ENCODE assay signal across 9 cellular contexts in genomic region chr16:49366669-49367068, GRCh38. TPM values are rescaled to one million over a fixed set of nuclear protein-coding genes. Genes with fewer than 3 reads are reported as not detected.
DNase-seq lines count a peak whose midpoint lies in the region; ATAC-seq and TF ChIP-seq lines count a peak whose summit lies in the region.
"Had no signal": no experiment of that assay in that cellular context is flagged by ENCODE, and none has a peak within 500 bp of the region (broad histone marks: within the 10 kb centered on the region; RNA-seq: fewer than 3 reads in every experiment).

No MANE protein-coding gene starts in this region.

- H3K4me1 ChIP-seq in MM.1S (ENCODE audit: low read length) = peaks cover 22% of the 10 kb centered on the region
- H3K4me1 ChIP-seq: right atrium auricular region, SJSA1 had no signal

- no peak overlapping the region for H3K9ac ChIP-seq in MM.1S (ENCODE audit: low read length)

- H3K4me3 ChIP-seq in MM.1S (ENCODE audit: low read length) = 0 out of 2 replicates have a peak overlapping the region, but pooled peaks have one; percentile 9
- H3K4me3 ChIP-seq: right atrium auricular region, SJSA1 had no signal

- peak overlapping the region; percentile 33 to 61 for H3K4me3 Mint-ChIP-seq in stimulated activated naive B cell treated with anti-CD40 and anti-IgM and Interleukin-4, amounts not matched to agents 10 μg/mL and 1 μg/mL and 100 μg/mL, for 72 hours
- H3K4me3 Mint-ChIP-seq in activated CD4-positive, alpha-beta T cell treated with anti-CD3 and anti-CD28 coated beads, Interleukin-2, amount 10 ng/mL, durations not matched to agents 7 days and 5 days = no peak overlapping the region

- no peaks in the 10 kb centered on the region for H4K20me1 ChIP-seq in MM.1S (ENCODE audit: insufficient read depth, low read length)

- POLR2A ChIA-PET in activated CD4-positive, alpha-beta T cell treated with anti-CD3 and anti-CD28 coated beads, Interleukin-2, amount 10 ng/mL, durations not matched to agents 7 days and 5 days (lab: Charles Lee) = no interaction called here

- H3K27me3 ChIP-seq in MM.1S (replicated peaks; ENCODE audit: insufficient read depth, low read length) = no peaks in the 10 kb centered on the region
- H3K27me3 ChIP-seq: right atrium auricular region had no signal

- no peak overlapping the region for H2AFZ ChIP-seq in MM.1S (ENCODE audit: low read length)

- no peaks in the 10 kb centered on the region for H3K36me3 ChIP-seq in MM.1S (replicated peaks; ENCODE audit: insufficient read depth, low read length)
- H3K36me3 ChIP-seq: right atrium auricular region, SJSA1 had no signal

- no peaks in the 10 kb centered on the region for H3K9me2 ChIP-seq in MM.1S (replicated peaks; ENCODE audit: insufficient read depth, low read length)

- peaks cover 9 to 14% of the 10 kb centered on the region in 2 donors for H3K9me3 Mint-ChIP-seq in stimulated activated naive B cell treated with anti-CD40 and anti-IgM and Interleukin-4, amounts not matched to agents 10 μg/mL and 1 μg/mL and 100 μg/mL, for 72 hours
- no peaks in the 10 kb centered on the region for H3K9me3 Mint-ChIP-seq in activated CD4-positive, alpha-beta T cell treated with anti-CD3 and anti-CD28 coated beads, Interleukin-2, amount 10 ng/mL, durations not matched to agents 7 days and 5 days

- H3K4me1 Mint-ChIP-seq in stimulated activated naive B cell treated with anti-CD40 and anti-IgM and Interleukin-4, amounts not matched to agents 10 μg/mL and 1 μg/mL and 100 μg/mL, for 72 hours = peaks cover 10 to 28% of the 10 kb centered on the region in 2 donors
- no peaks in the 10 kb centered on the region for H3K4me1 Mint-ChIP-seq in activated CD4-positive, alpha-beta T cell treated with anti-CD3 and anti-CD28 coated beads, Interleukin-2, amount 10 ng/mL, durations not matched to agents 7 days and 5 days

- CTCF ChIA-PET in activated CD4-positive, alpha-beta T cell treated with anti-CD3 and anti-CD28 coated beads, Interleukin-2, amount 10 ng/mL, durations not matched to agents 7 days and 5 days (lab: Charles Lee) = no interaction called here

- TF ChIP-seq CTCF in MM.1S (IDR thresholded peaks at IDR 0.05; ENCODE audit: low read length) = no peak

- H3K27me3 Mint-ChIP-seq in stimulated activated naive B cell treated with anti-CD40 and anti-IgM and Interleukin-4, amounts not matched to agents 10 μg/mL and 1 μg/mL and 100 μg/mL, for 72 hours = peaks cover 23 to 26% of the 10 kb centered on the region in 2 donors
- peaks cover 6% of the 10 kb centered on the region for H3K27me3 Mint-ChIP-seq in activated CD4-positive, alpha-beta T cell treated with anti-CD3 and anti-CD28 coated beads, Interleukin-2, amount 10 ng/mL, durations not matched to agents 7 days and 5 days

- no peaks in the 10 kb centered on the region for H3K79me2 ChIP-seq in MM.1S (ENCODE audit: low read length)

- peak; percentile 45 for ATAC-seq in GM19397 (IDR thresholded peaks at IDR 0.05; ENCODE audit: unreplicated experiment)
- peak; percentile 42 for ATAC-seq in HG02884 (IDR thresholded peaks at IDR 0.05; ENCODE audit: unreplicated experiment)
- peak; percentile 81 to 85 for ATAC-seq in stimulated activated naive B cell treated with anti-CD40 and anti-IgM and Interleukin-4, amounts not matched to agents 10 μg/mL and 1 μg/mL and 100 μg/mL, for 72 hours (replicated peaks)

- no peaks in the 10 kb centered on the region for H3K9me3 ChIP-seq in MM.1S (replicated peaks; ENCODE audit: insufficient read depth, low read length)
- H3K9me3 ChIP-seq: right atrium auricular region, SJSA1 had no signal

- DNase-seq in MM.1S (peak; percentile 12), GM03348 (ENCODE audit: low spot score) (no peak), LoVo (ENCODE audit: low spot score) (no peak)
- no peak for DNase-seq in stimulated activated naive B cell treated with anti-CD40 and anti-IgM and Interleukin-4, amounts not matched to agents 10 μg/mL and 1 μg/mL and 100 μg/mL, for 72 hours
- no peak for DNase-seq in activated CD4-positive, alpha-beta T cell treated with anti-CD3 and anti-CD28 coated beads, Interleukin-2, amount 10 ng/mL, durations not matched to agents 7 days and 5 days

- peak overlapping the region; percentile 58; the same call in 1 of the 2 replicates for H3K27ac ChIP-seq in MM.1S (ENCODE audit: low read length)
- H3K27ac ChIP-seq: right atrium auricular region, SJSA1 had no signal

- H3K27ac Mint-ChIP-seq in stimulated activated naive B cell treated with anti-CD40 and anti-IgM and Interleukin-4, amounts not matched to agents 10 μg/mL and 1 μg/mL and 100 μg/mL, for 72 hours = peak overlapping the region; percentile 51
- no peak overlapping the region for H3K27ac Mint-ChIP-seq in activated CD4-positive, alpha-beta T cell treated with anti-CD3 and anti-CD28 coated beads, Interleukin-2, amount 10 ng/mL, durations not matched to agents 7 days and 5 days

- peak overlapping the region; percentile 42; the same call in 1 of the 2 replicates for H3K4me2 ChIP-seq in MM.1S (ENCODE audit: low read depth, low read length)

- H3F3A ChIP-seq in MM.1S (ENCODE audit: insufficient read depth, low read length) = 0 out of 2 replicates have a peak, but pooled peaks cover 3% of the 10 kb centered on the region

- H3K36me3 Mint-ChIP-seq in stimulated activated naive B cell treated with anti-CD40 and anti-IgM and Interleukin-4, amounts not matched to agents 10 μg/mL and 1 μg/mL and 100 μg/mL, for 72 hours = peaks cover 3 to 4% of the 10 kb centered on the region in 2 donors
- H3K36me3 Mint-ChIP-seq in activated CD4-positive, alpha-beta T cell treated with anti-CD3 and anti-CD28 coated beads, Interleukin-2, amount 10 ng/mL, durations not matched to agents 7 days and 5 days (ENCODE audit: low read depth) = no peaks in the 10 kb centered on the region

RNA-seq across cellular contexts. Expression of gene C16orf78, which starts 6.9 kb away (rescaled TPM):
- total RNA-seq in activated CD4-positive, alpha-beta T cell treated with anti-CD3 and anti-CD28 coated beads, Interleukin-2, amount 10 ng/mL, durations not matched to agents 7 days and 5 days = not detected
- total RNA-seq: right atrium auricular region, SJSA1 had no signal
